In the genomic region with DNA sequence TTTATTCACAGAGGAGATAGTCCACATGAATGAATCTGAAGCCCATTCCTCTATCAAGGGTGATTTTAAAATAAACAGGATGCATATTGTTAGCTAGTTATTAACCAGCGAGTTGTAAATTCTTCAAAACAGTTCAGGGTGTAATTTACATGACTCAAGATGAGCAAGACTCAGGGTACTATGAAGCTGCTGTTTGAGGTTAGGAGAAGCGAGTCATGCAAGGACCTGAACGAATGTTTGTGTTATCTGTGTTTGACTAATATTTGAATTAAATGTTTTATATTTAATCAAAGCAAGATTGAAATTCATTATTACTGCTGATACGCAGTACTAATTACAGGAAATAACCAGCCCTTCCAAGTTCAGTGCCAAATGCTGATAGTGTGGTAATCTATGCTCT, we compare ENCODE assay signal across 16 cellular contexts.
DNase-seq lines count a peak whose midpoint lies in the region; ATAC-seq and TF ChIP-seq lines count a peak whose summit lies in the region.
"Had no signal": no experiment of that assay in that cellular context is flagged by ENCODE, and none has a peak within 500 bp of the region (broad histone marks: within the 10 kb centered on the region; RNA-seq: fewer than 3 reads in every experiment).

No MANE protein-coding gene starts in this region.

- no peak for TF ChIP-seq POLR2A in right lobe of liver (IDR thresholded peaks at IDR 0.05)

- no peaks in the 10 kb centered on the region for H3K36me3 ChIP-seq in PC-3 (ENCODE audit: low read depth, low read length)
- no peaks in the 10 kb centered on the region for H3K36me3 ChIP-seq in right lobe of liver
- H3K36me3 ChIP-seq: prostate gland had no signal

- CTCF ChIA-PET in PC-3 (lab: Charles Lee): interaction anchor here (0.7 to 1.1 kb wide), 2 partner anchors 274 to 480 kb away, joined by 3 read pairs; no protein-coding TSS in a partner anchor

- H3K4me3 ChIP-seq in PC-3 (ENCODE audit: low read length) (no peak overlapping the region), epithelial cell of esophagus (ENCODE audit: low read length) (no peak overlapping the region), right lobe of liver (no peak overlapping the region)
- H3K4me3 ChIP-seq: prostate gland had no signal

- TF ChIP-seq CTCF in PC-3 (conservative IDR thresholded peaks at IDR 0.05; ENCODE audit: low read depth, low read length): no peak
- no peak for TF ChIP-seq CTCF in epithelial cell of esophagus (IDR thresholded peaks at IDR 0.05; ENCODE audit: insufficient read depth, low read depth, low read length, missing control alignments)
- TF ChIP-seq CTCF in omental fat pad (IDR thresholded peaks at IDR 0.05): no peak
- no peak for TF ChIP-seq CTCF in right lobe of liver (IDR thresholded peaks at IDR 0.05)

- no TSS peak for BruUV-seq in PC-3 (replicated peaks; lab: Mats Ljungman, UMichigan)

- intact Hi-C loops in PC-3 (cut with micrococcal nuclease): no loop called here
- intact Hi-C loops in right lobe of liver (cut with DNase I): no loop called here

- H3K79me2 ChIP-seq in PC-3 (ENCODE audit: low read length): no peaks in the 10 kb centered on the region

- 48% methylated on average over 4 of the region's 4 CpGs for WGBS in right lobe of liver (ENCODE audit: insufficient coverage, low coverage, low lambda C conversion rate, missing lambda C conversion rate)

- H3K9me2 ChIP-seq in PC-3 (replicated peaks; ENCODE audit: low read length): no peaks in the 10 kb centered on the region

- no peaks in the 10 kb centered on the region for H4K20me1 ChIP-seq in PC-3 (ENCODE audit: low read length)

- no peaks in the 10 kb centered on the region for H3K9me3 ChIP-seq in PC-3 (ENCODE audit: low read length)
- no peaks in the 10 kb centered on the region for H3K9me3 ChIP-seq in right lobe of liver
- H3K9me3 ChIP-seq: prostate gland had no signal

- DNase-seq in EH (ENCODE audit: low read depth) (peak; percentile 70), PC-3 (peak; percentile 70), epithelial cell of esophagus (ENCODE audit: low read depth) (peak; percentile 74), omental fat pad (ENCODE audit: low spot score) (no peak), OCI-M2 (lab: John Stamatoyannopoulos, UW; ENCODE audit: unreplicated experiment) (no peak), right lobe of liver (no peak)
- DNase-seq: activated CD4-positive, alpha-beta memory T cell treated with anti-CD3 and anti-CD28 coated beads, Interleukin-2, amount 10 ng/mL, durations not matched to agents 7 days and 5 days; activated gamma-delta T cell; erythroblast; GOT3; stimulated activated CD4-positive, alpha-beta T cell treated with anti-CD3 and anti-CD28 coated beads, Interleukin-2, amount 100 ng/mL, for 48 hours; T-helper 2 cell had no signal

- H3K4me2 ChIP-seq in PC-3 (ENCODE audit: low read length): peak overlapping the region; percentile 46; the same call in 1 of the 2 replicates

- no peak overlapping the region for H3K9ac ChIP-seq in PC-3 (ENCODE audit: low read length)

- no peak overlapping the region for H2AFZ ChIP-seq in PC-3 (ENCODE audit: low read length)

- no peaks in the 10 kb centered on the region for H3F3A ChIP-seq in PC-3 (ENCODE audit: low read length, unreplicated experiment)

- POLR2A ChIA-PET in PC-3 (lab: Charles Lee; ENCODE audit: unreplicated experiment): interaction anchor here (0.7 kb wide), 1 partner anchor 831 kb away, joined by 3 read pairs; no protein-coding TSS in a partner anchor

- H3K27me3 ChIP-seq in PC-3 (ENCODE audit: low read length) (no peaks in the 10 kb centered on the region), right lobe of liver (no peaks in the 10 kb centered on the region)

- ATAC-seq in PC-3: peak; percentile 96
- ATAC-seq in omental fat pad (ENCODE audit: low FRiP score): peak; percentile 75
- no peak for ATAC-seq in GM19324 (IDR thresholded peaks at IDR 0.05; ENCODE audit: low FRiP score, unreplicated experiment)
- ATAC-seq in right lobe of liver: no peak
- no peak for ATAC-seq in HG02623 (IDR thresholded peaks at IDR 0.05; ENCODE audit: unreplicated experiment)
- ATAC-seq: stimulated activated memory B cell treated with anti-CD40 and anti-IgM and Interleukin-4, amounts not matched to agents 10 μg/mL and 1 μg/mL and 100 μg/mL, for 72 hours had no signal

- H3K4me1 ChIP-seq in PC-3 (ENCODE audit: insufficient read depth, low read length) (peaks cover 13% of the 10 kb centered on the region), right lobe of liver (no peaks in the 10 kb centered on the region)
- H3K4me1 ChIP-seq: prostate gland had no signal

- H3K27ac ChIP-seq in PC-3 (ENCODE audit: low read length) (0 out of 2 replicates have a peak overlapping the region, but pooled peaks have one; percentile 23), right lobe of liver (no peak overlapping the region)
- H3K27ac ChIP-seq: prostate gland had no signal

Comparison
In these comparisons a context has a peak if more than half of its experiments do, and no peak if none do; other contexts are left out.
1. DNase-seq: peak in EH (single experiment), PC-3 (single experiment) and epithelial cell of esophagus (single experiment); none in omental fat pad (single experiment), OCI-M2 (single experiment) and right lobe of liver (0 of 3).
2. ATAC-seq: peak in PC-3 (single experiment) and omental fat pad (single experiment); none in GM19324 (single experiment), right lobe of liver (0 of 4) and HG02623 (single experiment).